Comparison of ENCODE assay signal across 27 cellular contexts in the genomic region with DNA sequence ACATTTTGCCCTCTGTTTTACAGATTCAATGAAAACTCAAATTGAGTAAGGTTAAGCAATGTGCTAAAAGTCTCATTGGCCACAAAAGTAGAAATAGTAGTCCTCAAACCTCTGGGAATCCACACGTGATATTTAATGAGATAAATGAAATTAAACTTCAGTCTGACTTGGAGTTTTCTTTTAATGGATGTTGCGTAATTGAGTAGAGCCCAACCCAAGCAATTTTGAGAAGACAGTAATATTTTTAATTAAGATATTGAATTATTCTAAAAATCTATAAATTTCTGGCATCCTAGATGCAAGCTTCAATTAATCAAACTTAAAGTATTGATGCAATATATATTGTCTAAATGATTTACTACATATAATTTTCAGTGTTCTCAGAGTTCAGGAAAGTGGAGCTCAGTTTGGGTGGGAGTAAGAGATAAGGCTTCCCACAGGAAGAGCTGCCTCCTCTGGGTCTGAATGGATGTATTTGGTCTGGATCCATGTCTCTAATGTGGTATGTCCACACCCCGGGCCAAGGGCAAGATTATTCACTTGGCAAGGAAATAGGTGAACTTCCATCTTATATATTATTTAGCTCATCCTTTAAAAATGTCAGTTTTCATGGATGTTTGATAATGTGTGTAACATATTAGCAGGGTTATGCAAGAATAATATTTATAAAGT. TPM values are rescaled to one million over a fixed set of nuclear protein-coding genes. Genes with fewer than 3 reads are reported as not detected.
DNase-seq lines count a peak whose midpoint lies in the region; ATAC-seq and TF ChIP-seq lines count a peak whose summit lies in the region.
"Had no signal": no experiment of that assay in that cellular context is flagged by ENCODE, and none has a peak within 500 bp of the region (broad histone marks: within the 10 kb centered on the region; RNA-seq: fewer than 3 reads in every experiment).

No MANE protein-coding gene starts in this region.

- H3K36me3 Mint-ChIP-seq in central memory CD8-positive, alpha-beta T cell (ENCODE audit: insufficient read depth), result peaks cover 12% of the 10 kb centered on the region
- peaks cover 19% of the 10 kb centered on the region for H3K36me3 Mint-ChIP-seq in activated T-cell treated with anti-CD3 and anti-CD28 coated beads, Interleukin-2, amount 50 U/mL, for 4 hours (ENCODE audit: insufficient read depth)

- TF ChIP-seq POLR2A in right lobe of liver (IDR thresholded peaks at IDR 0.05), result no peak

- H3K4me1 Mint-ChIP-seq in central memory CD8-positive, alpha-beta T cell, result peaks cover 83% of the 10 kb centered on the region
- H3K4me1 Mint-ChIP-seq in activated T-cell treated with anti-CD3 and anti-CD28 coated beads, Interleukin-2, amount 50 U/mL, for 4 hours (ENCODE audit: low read depth), result peaks cover 68% of the 10 kb centered on the region

- intact Hi-C loops in right lobe of liver (cut with DNase I), result no loop called here
- intact Hi-C loops in left ventricle myocardium superior (cut with micrococcal nuclease), result no loop called here

- no peaks in the 10 kb centered on the region for H3K9me3 ChIP-seq in right lobe of liver
- H3K9me3 ChIP-seq: body of pancreas, tibial artery had no signal

- H3K4me3 ChIP-seq in right lobe of liver, result no peak overlapping the region
- H3K4me3 ChIP-seq: BLaER1, body of pancreas, tibial artery had no signal

- ATAC-seq in central memory CD8-positive, alpha-beta T cell (replicated peaks; ENCODE audit: extremely low read depth, poor library complexity, severe bottlenecking), result no peak
- ATAC-seq in right lobe of liver (peak in 1 of 4 donors; percentile 7), HG03097 (IDR thresholded peaks at IDR 0.05; ENCODE audit: low FRiP score, unreplicated experiment) (no peak), left ventricle myocardium superior (no peak)
- ATAC-seq in activated T-cell treated with anti-CD3 and anti-CD28 coated beads, Interleukin-2, amount 50 U/mL, for 4 hours, result no peak
- ATAC-seq: body of pancreas; stimulated activated naive CD8-positive, alpha-beta T cell treated with anti-CD3 and anti-CD28 coated beads, Interleukin-15, amount 100 ng/mL, for 72 hours had no signal

- peak; percentile 40 for DNase-seq in EH (ENCODE audit: low read depth)
- DNase-seq in NCI-H226, result peak; percentile 98
- DNase-seq in central memory CD8-positive, alpha-beta T cell (ENCODE audit: low spot score in 2 of 2), result no peak
- no peak for DNase-seq in right lobe of liver
- no peak for DNase-seq in T-helper 1 cell
- no peak for DNase-seq in activated T-cell treated with anti-CD3 and anti-CD28 coated beads, Interleukin-2, amount 50 U/mL, for 4 hours
- DNase-seq in left ventricle myocardium superior, result no peak
- DNase-seq: activated CD4-positive, alpha-beta memory T cell treated with anti-CD3 and anti-CD28 coated beads for 36 hours; activated CD4-positive, alpha-beta T cell treated with anti-CD3 and anti-CD28 coated beads for 1 hour; activated naive CD4-positive, alpha-beta T cell treated with Interleukin-2 at 50 U/mL for 16 hours; body of pancreas; DMS153; H7; NCI-H1105; NCI-H187 treated with DMSO at 0.1 percent for 48 hours; NCI-H2171; NCI-H510A treated with DMSO at 0.1 percent for 48 hours; right cardiac atrium; stimulated activated CD4-positive, alpha-beta T cell treated with anti-CD3 and anti-CD28 coated beads, Interleukin-2, amount 100 ng/mL, for 48 hours; stimulated activated naive CD8-positive, alpha-beta T cell treated with anti-CD3 and anti-CD28 coated beads, Interleukin-15, amount 100 ng/mL, for 72 hours; tibial artery had no signal

- no peaks in the 10 kb centered on the region for H3K27me3 ChIP-seq in right lobe of liver
- H3K27me3 ChIP-seq: BLaER1, body of pancreas, tibial artery had no signal

- H3K27ac ChIP-seq in right lobe of liver, result peak overlapping the region in 2 of 3 donors; percentile 30 to 58
- H3K27ac ChIP-seq: BLaER1, parathyroid adenoma, RWPE1, tibial artery had no signal

- H3K27me3 Mint-ChIP-seq in central memory CD8-positive, alpha-beta T cell, result no peaks in the 10 kb centered on the region
- no peaks in the 10 kb centered on the region for H3K27me3 Mint-ChIP-seq in activated T-cell treated with anti-CD3 and anti-CD28 coated beads, Interleukin-2, amount 50 U/mL, for 4 hours (ENCODE audit: low read depth)
- H3K27me3 Mint-ChIP-seq: activated CD4-positive, alpha-beta memory T cell treated with anti-CD3 and anti-CD28 coated beads for 36 hours; stimulated activated naive CD8-positive, alpha-beta T cell treated with anti-CD3 and anti-CD28 coated beads, Interleukin-15, amount 100 ng/mL, for 72 hours had no signal

- H3K27ac Mint-ChIP-seq in central memory CD8-positive, alpha-beta T cell (ENCODE audit: low read depth), result peak overlapping the region; percentile 49
- H3K27ac Mint-ChIP-seq: activated CD4-positive, alpha-beta memory T cell treated with anti-CD3 and anti-CD28 coated beads for 36 hours; mesothelial cell of epicardium; T-helper 1 cell treated with Interleukin-12 subunit alpha and Interleukin-12 subunit beta and Interleukin-4 antibody, amounts not matched to agents 30 μg/mL and 1 μg/mL, for 36 hours had no signal

- 52% methylated on average over 3 of the region's 3 CpGs for WGBS in right lobe of liver (ENCODE audit: insufficient coverage, low coverage, low lambda C conversion rate, missing lambda C conversion rate)

- no peak for TF ChIP-seq CTCF in right lobe of liver (IDR thresholded peaks at IDR 0.05)

- no peak overlapping the region for H3K4me3 Mint-ChIP-seq in central memory CD8-positive, alpha-beta T cell
- H3K4me3 Mint-ChIP-seq in activated T-cell treated with anti-CD3 and anti-CD28 coated beads, Interleukin-2, amount 50 U/mL, for 4 hours, result no peak overlapping the region
- H3K4me3 Mint-ChIP-seq: activated CD4-positive, alpha-beta memory T cell treated with anti-CD3 and anti-CD28 coated beads for 36 hours; mesothelial cell of epicardium; stimulated activated naive CD8-positive, alpha-beta T cell treated with anti-CD3 and anti-CD28 coated beads, Interleukin-15, amount 100 ng/mL, for 72 hours; T-helper 1 cell treated with Interleukin-12 subunit alpha and Interleukin-12 subunit beta and Interleukin-4 antibody, amounts not matched to agents 30 μg/mL and 1 μg/mL, for 36 hours had no signal

- no peaks in the 10 kb centered on the region for H3K9me3 Mint-ChIP-seq in central memory CD8-positive, alpha-beta T cell
- no peaks in the 10 kb centered on the region for H3K9me3 Mint-ChIP-seq in activated T-cell treated with anti-CD3 and anti-CD28 coated beads, Interleukin-2, amount 50 U/mL, for 4 hours
- H3K9me3 Mint-ChIP-seq: activated CD4-positive, alpha-beta memory T cell treated with anti-CD3 and anti-CD28 coated beads for 36 hours; mesothelial cell of epicardium; stimulated activated naive CD8-positive, alpha-beta T cell treated with anti-CD3 and anti-CD28 coated beads, Interleukin-15, amount 100 ng/mL, for 72 hours; T-helper 1 cell treated with Interleukin-12 subunit alpha and Interleukin-12 subunit beta and Interleukin-4 antibody, amounts not matched to agents 30 μg/mL and 1 μg/mL, for 36 hours had no signal

- peaks cover 0 to 4% (median 0%) of the 10 kb centered on the region in 4 donors for H3K36me3 ChIP-seq in right lobe of liver
- H3K36me3 ChIP-seq: tibial artery had no signal

- peaks cover 0 to 68% (median 30%) of the 10 kb centered on the region in 4 donors for H3K4me1 ChIP-seq in right lobe of liver

RNA-seq across cellular contexts. Expression of a gene that starts 6.9 kb away (rescaled TPM):
- total RNA-seq in right lobe of liver (100 to 1,000 TPM in 3 of 6 experiments, 10 to 100 TPM in 3; 30.3 to 135 (median 81.5) TPM), left ventricle myocardium superior (66.7 TPM)
- 10 to 100 TPM; 10.3 to 11.7 (median 11.4) TPM for total RNA-seq in activated T-cell treated with anti-CD3 and anti-CD28 coated beads, Interleukin-2, amount 50 U/mL, for 4 hours

Comparison
In these comparisons a context has a peak if more than half of its experiments do, and no peak if none do; other contexts are left out.
1. DNase-seq: peak in EH (single experiment) and NCI-H226 (single experiment); none in central memory CD8-positive, alpha-beta T cell (0 of 2), right lobe of liver (0 of 3), T-helper 1 cell (0 of 5), activated T-cell treated with anti-CD3 and anti-CD28 coated beads, Interleukin-2, amount 50 U/mL, for 4 hours (single experiment) and left ventricle myocardium superior (single experiment).